Comparison of ENCODE assay signal across 1 cellular context in genomic region chr6:117605169-117605826, GRCh38.
TF ChIP-seq lines count a peak whose summit lies in the region.

No MANE protein-coding gene starts in this region.

TF ChIP-seq in K562, 482 proteins besides CTCF, POLR2A, EP300 and RAD21 (continued from another document and continues in another):
- TF ChIP-seq, protein P1, sequence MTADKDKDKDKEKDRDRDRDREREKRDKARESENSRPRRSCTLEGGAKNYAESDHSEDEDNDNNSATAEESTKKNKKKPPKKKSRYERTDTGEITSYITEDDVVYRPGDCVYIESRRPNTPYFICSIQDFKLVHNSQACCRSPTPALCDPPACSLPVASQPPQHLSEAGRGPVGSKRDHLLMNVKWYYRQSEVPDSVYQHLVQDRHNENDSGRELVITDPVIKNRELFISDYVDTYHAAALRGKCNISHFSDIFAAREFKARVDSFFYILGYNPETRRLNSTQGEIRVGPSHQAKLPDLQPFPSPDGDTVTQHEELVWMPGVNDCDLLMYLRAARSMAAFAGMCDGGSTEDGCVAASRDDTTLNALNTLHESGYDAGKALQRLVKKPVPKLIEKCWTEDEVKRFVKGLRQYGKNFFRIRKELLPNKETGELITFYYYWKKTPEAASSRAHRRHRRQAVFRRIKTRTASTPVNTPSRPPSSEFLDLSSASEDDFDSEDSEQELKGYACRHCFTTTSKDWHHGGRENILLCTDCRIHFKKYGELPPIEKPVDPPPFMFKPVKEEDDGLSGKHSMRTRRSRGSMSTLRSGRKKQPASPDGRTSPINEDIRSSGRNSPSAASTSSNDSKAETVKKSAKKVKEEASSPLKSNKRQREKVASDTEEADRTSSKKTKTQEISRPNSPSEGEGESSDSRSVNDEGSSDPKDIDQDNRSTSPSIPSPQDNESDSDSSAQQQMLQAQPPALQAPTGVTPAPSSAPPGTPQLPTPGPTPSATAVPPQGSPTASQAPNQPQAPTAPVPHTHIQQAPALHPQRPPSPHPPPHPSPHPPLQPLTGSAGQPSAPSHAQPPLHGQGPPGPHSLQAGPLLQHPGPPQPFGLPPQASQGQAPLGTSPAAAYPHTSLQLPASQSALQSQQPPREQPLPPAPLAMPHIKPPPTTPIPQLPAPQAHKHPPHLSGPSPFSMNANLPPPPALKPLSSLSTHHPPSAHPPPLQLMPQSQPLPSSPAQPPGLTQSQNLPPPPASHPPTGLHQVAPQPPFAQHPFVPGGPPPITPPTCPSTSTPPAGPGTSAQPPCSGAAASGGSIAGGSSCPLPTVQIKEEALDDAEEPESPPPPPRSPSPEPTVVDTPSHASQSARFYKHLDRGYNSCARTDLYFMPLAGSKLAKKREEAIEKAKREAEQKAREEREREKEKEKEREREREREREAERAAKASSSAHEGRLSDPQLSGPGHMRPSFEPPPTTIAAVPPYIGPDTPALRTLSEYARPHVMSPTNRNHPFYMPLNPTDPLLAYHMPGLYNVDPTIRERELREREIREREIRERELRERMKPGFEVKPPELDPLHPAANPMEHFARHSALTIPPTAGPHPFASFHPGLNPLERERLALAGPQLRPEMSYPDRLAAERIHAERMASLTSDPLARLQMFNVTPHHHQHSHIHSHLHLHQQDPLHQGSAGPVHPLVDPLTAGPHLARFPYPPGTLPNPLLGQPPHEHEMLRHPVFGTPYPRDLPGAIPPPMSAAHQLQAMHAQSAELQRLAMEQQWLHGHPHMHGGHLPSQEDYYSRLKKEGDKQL (CRISPR knock-in tag; IDR thresholded peaks at IDR 0.05; ENCODE audit: borderline replicate concordance): no peak
- TF ChIP-seq, protein P2, sequence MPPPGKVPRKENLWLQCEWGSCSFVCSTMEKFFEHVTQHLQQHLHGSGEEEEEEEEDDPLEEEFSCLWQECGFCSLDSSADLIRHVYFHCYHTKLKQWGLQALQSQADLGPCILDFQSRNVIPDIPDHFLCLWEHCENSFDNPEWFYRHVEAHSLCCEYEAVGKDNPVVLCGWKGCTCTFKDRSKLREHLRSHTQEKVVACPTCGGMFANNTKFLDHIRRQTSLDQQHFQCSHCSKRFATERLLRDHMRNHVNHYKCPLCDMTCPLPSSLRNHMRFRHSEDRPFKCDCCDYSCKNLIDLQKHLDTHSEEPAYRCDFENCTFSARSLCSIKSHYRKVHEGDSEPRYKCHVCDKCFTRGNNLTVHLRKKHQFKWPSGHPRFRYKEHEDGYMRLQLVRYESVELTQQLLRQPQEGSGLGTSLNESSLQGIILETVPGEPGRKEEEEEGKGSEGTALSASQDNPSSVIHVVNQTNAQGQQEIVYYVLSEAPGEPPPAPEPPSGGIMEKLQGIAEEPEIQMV (tag; conservative IDR thresholded peaks at IDR 0.05; ENCODE audit: low read depth): no peak
- TF ChIP-seq, protein P3, sequence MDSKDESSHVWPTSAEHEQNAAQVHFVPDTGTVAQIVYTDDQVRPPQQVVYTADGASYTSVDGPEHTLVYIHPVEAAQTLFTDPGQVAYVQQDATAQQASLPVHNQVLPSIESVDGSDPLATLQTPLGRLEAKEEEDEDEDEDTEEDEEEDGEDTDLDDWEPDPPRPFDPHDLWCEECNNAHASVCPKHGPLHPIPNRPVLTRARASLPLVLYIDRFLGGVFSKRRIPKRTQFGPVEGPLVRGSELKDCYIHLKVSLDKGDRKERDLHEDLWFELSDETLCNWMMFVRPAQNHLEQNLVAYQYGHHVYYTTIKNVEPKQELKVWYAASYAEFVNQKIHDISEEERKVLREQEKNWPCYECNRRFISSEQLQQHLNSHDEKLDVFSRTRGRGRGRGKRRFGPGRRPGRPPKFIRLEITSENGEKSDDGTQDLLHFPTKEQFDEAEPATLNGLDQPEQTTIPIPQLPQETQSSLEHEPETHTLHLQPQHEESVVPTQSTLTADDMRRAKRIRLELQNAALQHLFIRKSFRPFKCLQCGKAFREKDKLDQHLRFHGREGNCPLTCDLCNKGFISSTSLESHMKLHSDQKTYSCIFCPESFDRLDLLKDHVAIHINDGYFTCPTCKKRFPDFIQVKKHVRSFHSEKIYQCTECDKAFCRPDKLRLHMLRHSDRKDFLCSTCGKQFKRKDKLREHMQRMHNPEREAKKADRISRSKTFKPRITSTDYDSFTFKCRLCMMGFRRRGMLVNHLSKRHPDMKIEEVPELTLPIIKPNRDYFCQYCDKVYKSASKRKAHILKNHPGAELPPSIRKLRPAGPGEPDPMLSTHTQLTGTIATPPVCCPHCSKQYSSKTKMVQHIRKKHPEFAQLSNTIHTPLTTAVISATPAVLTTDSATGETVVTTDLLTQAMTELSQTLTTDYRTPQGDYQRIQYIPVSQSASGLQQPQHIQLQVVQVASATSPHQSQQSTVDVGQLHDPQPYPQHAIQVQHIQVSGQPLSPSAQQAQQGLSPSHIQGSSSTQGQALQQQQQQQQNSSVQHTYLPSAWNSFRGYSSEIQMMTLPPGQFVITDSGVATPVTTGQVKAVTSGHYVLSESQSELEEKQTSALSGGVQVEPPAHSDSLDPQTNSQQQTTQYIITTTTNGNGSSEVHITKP (IDR thresholded peaks at IDR 0.05; ENCODE audit: partially characterized antibody): peak; percentile 23
- TF ChIP-seq HDAC8 (tag; IDR thresholded peaks at IDR 0.05) (no peak), ZNF586 (CRISPR knock-in tag; conservative IDR thresholded peaks at IDR 0.05) (no peak), ZNF445 (CRISPR knock-in tag; IDR thresholded peaks at IDR 0.05; ENCODE audit: low read depth) (no peak), PHF8 (IDR thresholded peaks at IDR 0.05; ENCODE audit: borderline replicate concordance, low read length) (no peak), NFE2 (IDR thresholded peaks at IDR 0.05; ENCODE audit: low read depth) (peak; percentile 86), ATF1 (CRISPR knock-in tag; IDR thresholded peaks at IDR 0.05) (no peak), ATF1 (tag; IDR thresholded peaks at IDR 0.05) (no peak), SMARCC2 (IDR thresholded peaks at IDR 0.05; ENCODE audit: low read depth) (no peak), RBBP5 (IDR thresholded peaks at IDR 0.05; ENCODE audit: borderline replicate concordance, insufficient read depth, low read length, poor library complexity, severe bottlenecking) (no peak), NBN (IDR thresholded peaks at IDR 0.05; ENCODE audit: low read depth) (no peak), SRSF9 (IDR thresholded peaks at IDR 0.05; ENCODE audit: borderline replicate concordance, low read depth, low read length) (no peak), ZSCAN32 (CRISPR knock-in tag; IDR thresholded peaks at IDR 0.05) (no peak), CHD4 (IDR thresholded peaks at IDR 0.05; ENCODE audit: insufficient read depth, insufficient replicate concordance, low read depth, low read length, poor library complexity, severe bottlenecking) (no peak), ZNF780A (CRISPR knock-in tag; IDR thresholded peaks at IDR 0.05) (no peak), THAP7 (CRISPR knock-in tag; IDR thresholded peaks at IDR 0.05) (no peak), TCFL5 (CRISPR knock-in tag; conservative IDR thresholded peaks at IDR 0.05) (no peak), DDX20 (tag; IDR thresholded peaks at IDR 0.05; ENCODE audit: low read depth) (no peak), STAG1 (CRISPR knock-in tag; IDR thresholded peaks at IDR 0.05; ENCODE audit: borderline replicate concordance) (no peak), ZFX (CRISPR knock-in tag; IDR thresholded peaks at IDR 0.05) (no peak), CREBBP (IDR thresholded peaks at IDR 0.05; ENCODE audit: low read depth, low read length) (no peak), ZNF695 (CRISPR knock-in tag; IDR thresholded peaks at IDR 0.05) (no peak), TEAD1 (CRISPR knock-in tag; IDR thresholded peaks at IDR 0.05) (no peak), HMBOX1 (IDR thresholded peaks at IDR 0.05) (no peak), TRIM28 (IDR thresholded peaks at IDR 0.05) (no peak), SREBF1 (IDR thresholded peaks at IDR 0.05; ENCODE audit: borderline replicate concordance, low read depth, low read length) (no peak), ZKSCAN3 (CRISPR knock-in tag; IDR thresholded peaks at IDR 0.05) (no peak), NCOA6 (IDR thresholded peaks at IDR 0.05) (no peak), KAT2B (IDR thresholded peaks at IDR 0.05; ENCODE audit: low read depth, low read length) (no peak), KLF6 (CRISPR knock-in tag; IDR thresholded peaks at IDR 0.05; ENCODE audit: borderline replicate concordance) (no peak), TRIM24 (IDR thresholded peaks at IDR 0.05) (no peak), SOX6 (IDR thresholded peaks at IDR 0.05) (no peak), GTF2E2 (tag; IDR thresholded peaks at IDR 0.05) (no peak), PBX2 (CRISPR knock-in tag; IDR thresholded peaks at IDR 0.05; ENCODE audit: low read depth) (no peak), PBX2 (tag; conservative IDR thresholded peaks at IDR 0.05; ENCODE audit: low read depth) (no peak), CREM (IDR thresholded peaks at IDR 0.05; ENCODE audit: low read depth) (0 out of 2 replicates have a peak, but pooled peaks have one; percentile 13), PYGO2 (tag; IDR thresholded peaks at IDR 0.05) (no peak), DEAF1 (CRISPR knock-in tag; IDR thresholded peaks at IDR 0.05) (peak; percentile 60; the same call in 1 of the 2 replicates), ZZZ3 (IDR thresholded peaks at IDR 0.05) (no peak)
- TF ChIP-seq, protein P4, sequence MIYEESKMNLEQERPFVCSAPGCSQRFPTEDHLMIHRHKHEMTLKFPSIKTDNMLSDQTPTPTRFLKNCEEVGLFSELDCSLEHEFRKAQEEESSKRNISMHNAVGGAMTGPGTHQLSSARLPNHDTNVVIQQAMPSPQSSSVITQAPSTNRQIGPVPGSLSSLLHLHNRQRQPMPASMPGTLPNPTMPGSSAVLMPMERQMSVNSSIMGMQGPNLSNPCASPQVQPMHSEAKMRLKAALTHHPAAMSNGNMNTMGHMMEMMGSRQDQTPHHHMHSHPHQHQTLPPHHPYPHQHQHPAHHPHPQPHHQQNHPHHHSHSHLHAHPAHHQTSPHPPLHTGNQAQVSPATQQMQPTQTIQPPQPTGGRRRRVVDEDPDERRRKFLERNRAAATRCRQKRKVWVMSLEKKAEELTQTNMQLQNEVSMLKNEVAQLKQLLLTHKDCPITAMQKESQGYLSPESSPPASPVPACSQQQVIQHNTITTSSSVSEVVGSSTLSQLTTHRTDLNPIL (CRISPR knock-in tag; IDR thresholded peaks at IDR 0.05): no peak
- TF ChIP-seq, protein P5, sequence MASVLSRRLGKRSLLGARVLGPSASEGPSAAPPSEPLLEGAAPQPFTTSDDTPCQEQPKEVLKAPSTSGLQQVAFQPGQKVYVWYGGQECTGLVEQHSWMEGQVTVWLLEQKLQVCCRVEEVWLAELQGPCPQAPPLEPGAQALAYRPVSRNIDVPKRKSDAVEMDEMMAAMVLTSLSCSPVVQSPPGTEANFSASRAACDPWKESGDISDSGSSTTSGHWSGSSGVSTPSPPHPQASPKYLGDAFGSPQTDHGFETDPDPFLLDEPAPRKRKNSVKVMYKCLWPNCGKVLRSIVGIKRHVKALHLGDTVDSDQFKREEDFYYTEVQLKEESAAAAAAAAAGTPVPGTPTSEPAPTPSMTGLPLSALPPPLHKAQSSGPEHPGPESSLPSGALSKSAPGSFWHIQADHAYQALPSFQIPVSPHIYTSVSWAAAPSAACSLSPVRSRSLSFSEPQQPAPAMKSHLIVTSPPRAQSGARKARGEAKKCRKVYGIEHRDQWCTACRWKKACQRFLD (CRISPR knock-in tag; IDR thresholded peaks at IDR 0.05): no peak
- TF ChIP-seq, protein P6, sequence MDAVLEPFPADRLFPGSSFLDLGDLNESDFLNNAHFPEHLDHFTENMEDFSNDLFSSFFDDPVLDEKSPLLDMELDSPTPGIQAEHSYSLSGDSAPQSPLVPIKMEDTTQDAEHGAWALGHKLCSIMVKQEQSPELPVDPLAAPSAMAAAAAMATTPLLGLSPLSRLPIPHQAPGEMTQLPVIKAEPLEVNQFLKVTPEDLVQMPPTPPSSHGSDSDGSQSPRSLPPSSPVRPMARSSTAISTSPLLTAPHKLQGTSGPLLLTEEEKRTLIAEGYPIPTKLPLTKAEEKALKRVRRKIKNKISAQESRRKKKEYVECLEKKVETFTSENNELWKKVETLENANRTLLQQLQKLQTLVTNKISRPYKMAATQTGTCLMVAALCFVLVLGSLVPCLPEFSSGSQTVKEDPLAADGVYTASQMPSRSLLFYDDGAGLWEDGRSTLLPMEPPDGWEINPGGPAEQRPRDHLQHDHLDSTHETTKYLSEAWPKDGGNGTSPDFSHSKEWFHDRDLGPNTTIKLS (IDR thresholded peaks at IDR 0.05; ENCODE audit: borderline replicate concordance, low read depth): no peak
